ENCODE assay signal across 8 cellular contexts in the genomic region with DNA sequence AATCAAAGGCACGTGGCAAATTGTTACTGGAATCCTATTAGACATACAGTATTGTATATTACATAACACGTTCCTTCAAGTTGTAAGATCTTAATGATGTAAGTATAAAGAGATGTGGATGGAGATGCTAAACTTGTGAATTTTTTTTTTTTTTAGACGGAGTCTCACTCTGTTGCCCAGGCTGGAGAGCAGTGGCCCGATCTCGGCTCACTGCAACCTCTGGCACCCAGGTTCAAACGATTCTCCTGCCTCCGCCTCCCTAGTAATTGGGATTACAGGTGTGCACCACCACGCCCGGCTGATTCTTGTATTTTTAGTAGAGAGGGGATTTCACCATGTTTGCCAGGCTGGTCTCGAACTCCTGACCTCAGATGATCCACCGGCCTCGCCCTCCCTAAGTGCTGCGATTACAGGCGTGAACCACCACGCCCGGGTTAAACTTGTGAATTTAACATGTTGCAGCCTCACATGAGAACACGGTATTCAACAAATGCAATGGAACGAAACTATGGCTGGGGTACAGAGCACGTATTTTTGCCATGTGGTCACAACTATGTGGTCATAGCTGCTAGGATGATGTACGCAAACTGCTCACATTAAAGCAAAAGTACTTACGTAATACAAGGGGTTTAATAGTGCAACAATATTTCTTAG. TPM values are rescaled to one million over a fixed set of nuclear protein-coding genes. Genes with fewer than 3 reads are reported as not detected.
DNase-seq lines count a peak whose midpoint lies in the region; ATAC-seq, FAIRE-seq and TF ChIP-seq lines count a peak whose summit lies in the region.

No MANE protein-coding gene starts in this region.

- H3K4me2 ChIP-seq in OCI-LY1 (ENCODE audit: low read length) = peak overlapping the region; percentile 82

- peak overlapping the region; percentile 92 for H3K9ac ChIP-seq in OCI-LY1 (ENCODE audit: low read length)

- H2AFZ ChIP-seq in OCI-LY1 (ENCODE audit: low read length) = no peak overlapping the region

- H3K4me3 ChIP-seq in OCI-LY1 (ENCODE audit: low read depth, low read length, poor library complexity, severe bottlenecking) (peak overlapping the region; percentile 94), right atrium auricular region (peak overlapping the region; percentile 94 to 96), small intestine (ENCODE audit: low read depth in 1 of 2, low read length in 2 of 2) (peak overlapping the region in 1 of 2 donors; percentile 38)

- H3K36me3 ChIP-seq in OCI-LY1 (ENCODE audit: insufficient read depth, low read length) = peaks cover 8% of the 10 kb centered on the region; the same call in 1 of the 2 replicates
- H3K36me3 ChIP-seq in right atrium auricular region = no peaks in the 10 kb centered on the region
- peaks cover 0 to 3% of the 10 kb centered on the region in 2 donors for H3K36me3 ChIP-seq in small intestine (ENCODE audit: control insufficient read depth in 2 of 2, insufficient read depth in 2 of 2, low read length in 2 of 2)

- H3K27ac ChIP-seq in OCI-LY1 (ENCODE audit: low read depth, low read length, poor library complexity, severe bottlenecking) (peak overlapping the region; percentile 84), right atrium auricular region (peak overlapping the region; percentile 86 to 95), small intestine (ENCODE audit: low read depth in 1 of 2, low read length in 1 of 2) (peak overlapping the region; percentile 71 to 92)

- TF ChIP-seq CTCF in OCI-LY1 (IDR thresholded peaks at IDR 0.05; ENCODE audit: low read length) (no peak), right atrium auricular region (IDR thresholded peaks at IDR 0.05) (no peak)

- DNase-seq in GM18507 (ENCODE audit: extremely low spot score, insufficient read length, low read depth) (no peak), right atrium auricular region (ENCODE audit: low spot score) (no peak), small intestine (no peak), NCI-H1105 (lab: John Stamatoyannopoulos, UW) (no peak), NCI-H146 treated with DMSO at 0.1 percent for 48 hours (lab: John Stamatoyannopoulos, UW; ENCODE audit: unreplicated experiment) (no peak)
- DNase-seq in activated gamma-delta T cell treated with anti-CD3 and anti-CD28 coated beads, Interleukin-2, amount 50 U/mL, for 16 hours (ENCODE audit: low read depth) = peak; percentile 12

- H4K20me1 ChIP-seq in OCI-LY1 (ENCODE audit: insufficient read depth, low read length) = no peaks in the 10 kb centered on the region

- no peaks in the 10 kb centered on the region for H3K9me3 ChIP-seq in OCI-LY1 (ENCODE audit: low read length)
- no peaks in the 10 kb centered on the region for H3K9me3 ChIP-seq in right atrium auricular region
- no peaks in the 10 kb centered on the region for H3K9me3 ChIP-seq in small intestine (ENCODE audit: control insufficient read depth, low read depth)

- H3K9me2 ChIP-seq in OCI-LY1 (ENCODE audit: low read depth, low read length) = no peaks in the 10 kb centered on the region

- FAIRE-seq in GM18507 (lab: Jason Lieb, UNC) (peak; percentile 9), small intestine (lab: Jason Lieb, UNC) (no peak)

- peaks cover 20% of the 10 kb centered on the region for H3K4me1 ChIP-seq in OCI-LY1 (ENCODE audit: insufficient read depth, low read length, severe bottlenecking)
- H3K4me1 ChIP-seq in right atrium auricular region = peaks cover 0 to 23% of the 10 kb centered on the region in 2 donors
- H3K4me1 ChIP-seq in small intestine (ENCODE audit: control insufficient read depth in 2 of 2, insufficient read depth in 1 of 2, low read depth in 1 of 2, low read length in 1 of 2) = peaks cover 2 to 6% of the 10 kb centered on the region in 2 donors

- 19 to 30% (median 27%) methylated on average over 21 of the region's 21 CpGs for WGBS in small intestine, 3 donors

- ATAC-seq in HG02610 (IDR thresholded peaks at IDR 0.05; ENCODE audit: unreplicated experiment) = peak; percentile 19

- H3K79me2 ChIP-seq in OCI-LY1 (ENCODE audit: insufficient read depth, low read length) = peaks cover 39% of the 10 kb centered on the region

- H3F3A ChIP-seq in OCI-LY1 (ENCODE audit: insufficient read depth, low read length) = no peaks in the 10 kb centered on the region; the same call in 1 of the 2 replicates

- H3K27me3 ChIP-seq in OCI-LY1 (ENCODE audit: insufficient read depth, low read length) = no peaks in the 10 kb centered on the region
- no peaks in the 10 kb centered on the region for H3K27me3 ChIP-seq in right atrium auricular region
- no peaks in the 10 kb centered on the region for H3K27me3 ChIP-seq in small intestine (ENCODE audit: control insufficient read depth in 2 of 2, insufficient read depth in 2 of 2, low read length in 2 of 2)

RNA-seq across cellular contexts. Expression of gene SUPV3L1, which starts 0.8 kb away (rescaled TPM):
- total RNA-seq in right atrium auricular region = 10 to 100 TPM; 20.8 to 27.2 TPM
- 10 to 100 TPM; 33.8 to 46.5 (median 38.4) TPM for polyA plus RNA-seq in small intestine

RNA-seq across cellular contexts. Expression of gene HKDC1, which starts 40.9 kb away (rescaled TPM):
- under 1 TPM in 1 of 2 donors, not detected in 1; 0.35 TPM for total RNA-seq in right atrium auricular region
- 100 to 1,000 TPM in 1 of 3 donors, 10 to 100 TPM in 2; 45.7 to 119 (median 72.2) TPM for polyA plus RNA-seq in small intestine

RNA-seq across cellular contexts. Expression of gene VPS26A, which starts 55.2 kb away (rescaled TPM):
- total RNA-seq in right atrium auricular region = 10 to 100 TPM; 19.3 to 20.1 TPM
- polyA plus RNA-seq in small intestine = 10 to 100 TPM; 34.0 to 35.9 (median 34.2) TPM
